Comparison of ENCODE assay signal across 1 cellular context in genomic region chr1:31707711-31708110, GRCh38.
TF ChIP-seq lines count a peak whose summit lies in the region.

No MANE protein-coding gene starts in this region.

TF ChIP-seq in WTC11, 78 proteins besides CTCF, POLR2A, EP300 and RAD21 (continued from another document):
- TF ChIP-seq GRHL2 (CRISPR knock-in tag; IDR thresholded peaks at IDR 0.05; ENCODE audit: insufficient replicate concordance, severe bottlenecking) (no peak), NFYB (CRISPR knock-in tag; conservative IDR thresholded peaks at IDR 0.05; ENCODE audit: low read depth) (no peak), ZSCAN18 (CRISPR knock-in tag; IDR thresholded peaks at IDR 0.05) (no peak), ZNF671 (CRISPR knock-in tag; IDR thresholded peaks at IDR 0.05) (no peak), ZNF396 (CRISPR knock-in tag; IDR thresholded peaks at IDR 0.05; ENCODE audit: borderline replicate concordance) (no peak), SMAD4 (CRISPR knock-in tag; IDR thresholded peaks at IDR 0.05) (no peak), OVOL2 (CRISPR knock-in tag; IDR thresholded peaks at IDR 0.05; ENCODE audit: borderline replicate concordance) (no peak), TP53 (CRISPR knock-in tag; IDR thresholded peaks at IDR 0.05) (no peak), ESRRA (CRISPR knock-in tag; IDR thresholded peaks at IDR 0.05; ENCODE audit: borderline replicate concordance) (no peak), ATF1 (CRISPR knock-in tag; IDR thresholded peaks at IDR 0.05) (no peak), AFF4 (CRISPR knock-in tag; IDR thresholded peaks at IDR 0.05; ENCODE audit: borderline replicate concordance) (no peak)
- TF ChIP-seq, protein P1, sequence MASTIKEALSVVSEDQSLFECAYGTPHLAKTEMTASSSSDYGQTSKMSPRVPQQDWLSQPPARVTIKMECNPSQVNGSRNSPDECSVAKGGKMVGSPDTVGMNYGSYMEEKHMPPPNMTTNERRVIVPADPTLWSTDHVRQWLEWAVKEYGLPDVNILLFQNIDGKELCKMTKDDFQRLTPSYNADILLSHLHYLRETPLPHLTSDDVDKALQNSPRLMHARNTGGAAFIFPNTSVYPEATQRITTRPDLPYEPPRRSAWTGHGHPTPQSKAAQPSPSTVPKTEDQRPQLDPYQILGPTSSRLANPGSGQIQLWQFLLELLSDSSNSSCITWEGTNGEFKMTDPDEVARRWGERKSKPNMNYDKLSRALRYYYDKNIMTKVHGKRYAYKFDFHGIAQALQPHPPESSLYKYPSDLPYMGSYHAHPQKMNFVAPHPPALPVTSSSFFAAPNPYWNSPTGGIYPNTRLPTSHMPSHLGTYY (CRISPR knock-in tag; IDR thresholded peaks at IDR 0.05): no peak
- TF ChIP-seq, protein P2, sequence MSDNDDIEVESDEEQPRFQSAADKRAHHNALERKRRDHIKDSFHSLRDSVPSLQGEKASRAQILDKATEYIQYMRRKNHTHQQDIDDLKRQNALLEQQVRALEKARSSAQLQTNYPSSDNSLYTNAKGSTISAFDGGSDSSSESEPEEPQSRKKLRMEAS (CRISPR knock-in tag; IDR thresholded peaks at IDR 0.05): no peak
